In the genomic region with DNA sequence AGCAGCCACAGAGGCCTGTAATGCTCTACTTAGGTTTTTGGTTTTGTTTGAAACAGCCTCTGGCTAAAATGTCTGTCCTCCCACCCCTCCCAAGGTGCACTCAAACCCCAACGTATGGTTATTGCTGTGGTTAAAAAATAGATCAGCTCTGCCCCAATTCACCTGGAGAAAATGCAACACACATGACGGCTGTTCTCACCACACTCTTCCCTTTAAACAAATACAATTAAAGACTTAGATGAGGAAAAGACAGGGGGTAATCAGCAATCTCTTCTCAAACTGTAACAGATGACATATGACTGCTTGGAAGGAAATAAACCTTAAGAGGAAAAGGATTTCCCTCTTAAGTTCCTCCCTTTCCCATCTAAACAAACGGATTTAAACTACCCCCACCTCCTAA, we compare ENCODE assay signal across 14 cellular contexts. TPM values are rescaled to one million over a fixed set of nuclear protein-coding genes. Genes with fewer than 3 reads are reported as not detected.
DNase-seq lines count a peak whose midpoint lies in the region; ATAC-seq and TF ChIP-seq lines count a peak whose summit lies in the region.
"Had no signal": no experiment of that assay in that cellular context is flagged by ENCODE, and none has a peak within 500 bp of the region (broad histone marks: within the 10 kb centered on the region; RNA-seq: fewer than 3 reads in every experiment).

No MANE protein-coding gene starts in this region.

- H3K27ac Mint-ChIP-seq in neural crest cell (ENCODE audit: unreplicated experiment), result peak overlapping the region; percentile 83
- H3K27ac Mint-ChIP-seq: activated CD4-positive, alpha-beta T cell treated with anti-CD3 and anti-CD28 coated beads, Interleukin-2, amount 10 ng/mL, durations not matched to agents 7 days and 5 days; T-helper 2 cell treated with Interferon-gamma antibody and Interleukin-4, amounts not matched to agents 5 μg/mL and 100 μg/mL, for 36 hours had no signal

- intact Hi-C loops in colonic mucosa (cut with DNase I) (no loop called here), adrenal gland (cut with DNase I) (no loop called here), body of pancreas (cut with DNase I) (no loop called here)

- H3K4me2 ChIP-seq in DND-41 (ENCODE audit: insufficient read depth, low read length) (no peak overlapping the region), SK-N-SH (no peak overlapping the region)

- TF ChIP-seq CTCF in DND-41 (IDR thresholded peaks at IDR 0.05; ENCODE audit: borderline replicate concordance, extremely low read depth, low read length, poor library complexity, severe bottlenecking) (no peak), colonic mucosa (IDR thresholded peaks at IDR 0.05) (no peak), neural crest cell (conservative IDR thresholded peaks at IDR 0.05) (no peak), adrenal gland (IDR thresholded peaks at IDR 0.05) (no peak), SK-N-SH (IDR thresholded peaks at IDR 0.05) (no peak), body of pancreas (IDR thresholded peaks at IDR 0.05) (no peak)

- no peaks in the 10 kb centered on the region for H3K9me3 Mint-ChIP-seq in neural crest cell
- H3K9me3 Mint-ChIP-seq: activated CD4-positive, alpha-beta T cell treated with anti-CD3 and anti-CD28 coated beads, Interleukin-2, amount 10 ng/mL, durations not matched to agents 7 days and 5 days; naive thymus-derived CD8-positive, alpha-beta T cell; T-helper 2 cell treated with Interferon-gamma antibody and Interleukin-4, amounts not matched to agents 5 μg/mL and 100 μg/mL, for 36 hours had no signal

- H3K9ac ChIP-seq in DND-41 (ENCODE audit: low read depth, low read length) (no peak overlapping the region), colonic mucosa (ENCODE audit: low read depth in 2 of 2, low read length in 2 of 2) (peak overlapping the region in 1 of 2 donors; percentile 46), SK-N-SH (no peak overlapping the region)

- H4K20me1 ChIP-seq in DND-41 (ENCODE audit: insufficient read depth, low read length), result no peaks in the 10 kb centered on the region
- no peaks in the 10 kb centered on the region for H4K20me1 ChIP-seq in SK-N-SH (ENCODE audit: insufficient read depth)

- no peak overlapping the region for H3K4me3 Mint-ChIP-seq in neural crest cell
- H3K4me3 Mint-ChIP-seq: activated CD4-positive, alpha-beta T cell treated with anti-CD3 and anti-CD28 coated beads, Interleukin-2, amount 10 ng/mL, durations not matched to agents 7 days and 5 days; naive thymus-derived CD8-positive, alpha-beta T cell; T-helper 2 cell treated with Interferon-gamma antibody and Interleukin-4, amounts not matched to agents 5 μg/mL and 100 μg/mL, for 36 hours had no signal

- no peaks in the 10 kb centered on the region for H3K9me3 ChIP-seq in DND-41 (ENCODE audit: insufficient read depth, low read length, severe bottlenecking)
- H3K9me3 ChIP-seq in colonic mucosa, result no peaks in the 10 kb centered on the region
- no peaks in the 10 kb centered on the region for H3K9me3 ChIP-seq in adrenal gland (replicated peaks in 1 of 3)
- no peaks in the 10 kb centered on the region for H3K9me3 ChIP-seq in SK-N-SH
- H3K9me3 ChIP-seq in body of pancreas, result no peaks in the 10 kb centered on the region

- peaks cover 6% of the 10 kb centered on the region for H3K4me1 ChIP-seq in DND-41 (ENCODE audit: insufficient read depth, low read length)
- peaks cover 7% of the 10 kb centered on the region for H3K4me1 ChIP-seq in colonic mucosa
- peaks cover 16 to 26% of the 10 kb centered on the region in 2 donors for H3K4me1 ChIP-seq in adrenal gland (replicated peaks in 1 of 2)
- H3K4me1 ChIP-seq in SK-N-SH (ENCODE audit: control insufficient read depth in 1 of 2, insufficient read depth in 2 of 2, low read depth in 1 of 2, low read length in 1 of 2), result peaks cover 16 to 18% of the 10 kb centered on the region in 2 experiments
- peaks cover 22% of the 10 kb centered on the region for H3K4me1 ChIP-seq in body of pancreas

- POLR2A ChIA-PET in SK-N-SH (lab: Yijun Ruan, JAX), result interaction anchor here (0.6 to 1.6 kb wide), 3 partner anchors 15 to 61 kb away, joined by 3 to 26 read pairs (median 8); partner anchors contain the start of gene SF3B4

- no peaks in the 10 kb centered on the region for H3K9me2 ChIP-seq in SK-N-SH

- H2AFZ ChIP-seq in DND-41 (ENCODE audit: low read depth, low read length), result peak overlapping the region; percentile 5; the same call in 1 of the 2 replicates
- no peak overlapping the region for H2AFZ ChIP-seq in SK-N-SH (ENCODE audit: low read depth)

- H3K27me3 ChIP-seq in DND-41 (ENCODE audit: insufficient read depth, low read length, poor library complexity) (no peaks in the 10 kb centered on the region), colonic mucosa (no peaks in the 10 kb centered on the region), adrenal gland (no peaks in the 10 kb centered on the region), SK-N-SH (ENCODE audit: insufficient read depth) (no peaks in the 10 kb centered on the region), body of pancreas (no peaks in the 10 kb centered on the region)

- H3K4me3 ChIP-seq in DND-41 (ENCODE audit: low read depth in 1 of 2, low read length in 2 of 2), result no peak overlapping the region
- no peak overlapping the region for H3K4me3 ChIP-seq in colonic mucosa
- no peak overlapping the region for H3K4me3 ChIP-seq in adrenal gland
- H3K4me3 ChIP-seq in SK-N-SH (ENCODE audit: low read depth in 2 of 2, low read length in 1 of 2), result no peak overlapping the region
- H3K4me3 ChIP-seq in body of pancreas, result no peak overlapping the region

- CTCF ChIA-PET in SK-N-SH (lab: Yijun Ruan, JAX), result interaction anchor here (1.0 to 4.5 kb wide), 15 partner anchors 11 to 244 kb away, joined by 3 to 33 read pairs (median 6); a partner anchor contains a TSS

- peaks cover 3% of the 10 kb centered on the region for H3K36me3 Mint-ChIP-seq in neural crest cell (ENCODE audit: low read depth)

- peaks cover 42% of the 10 kb centered on the region for H3F3A ChIP-seq in SK-N-SH (replicated peaks; ENCODE audit: insufficient read depth)

- H3K36me3 ChIP-seq in DND-41 (ENCODE audit: insufficient read depth, low read length), result no peaks in the 10 kb centered on the region
- no peaks in the 10 kb centered on the region for H3K36me3 ChIP-seq in colonic mucosa
- peaks cover 0 to 43% of the 10 kb centered on the region in 2 donors for H3K36me3 ChIP-seq in adrenal gland (replicated peaks in 1 of 2)
- H3K36me3 ChIP-seq in SK-N-SH (replicated peaks in 1 of 2; ENCODE audit: control insufficient read depth in 1 of 2, insufficient read depth in 2 of 2, low read length in 1 of 2), result peaks cover 29 to 36% of the 10 kb centered on the region in 2 experiments
- peaks cover 0 to 13% of the 10 kb centered on the region in 2 donors for H3K36me3 ChIP-seq in body of pancreas (replicated peaks in 1 of 2; ENCODE audit: insufficient read depth in 1 of 2, low read depth in 2 of 2)

- ATAC-seq in DND-41 (ENCODE audit: insufficient read depth, low read depth), result no peak
- no peak for ATAC-seq in body of pancreas
- ATAC-seq: naive thymus-derived CD8-positive, alpha-beta T cell had no signal

- no peaks in the 10 kb centered on the region for H3K27me3 Mint-ChIP-seq in neural crest cell (ENCODE audit: low read depth)
- H3K27me3 Mint-ChIP-seq: activated CD4-positive, alpha-beta T cell treated with anti-CD3 and anti-CD28 coated beads, Interleukin-2, amount 10 ng/mL, durations not matched to agents 7 days and 5 days; naive thymus-derived CD8-positive, alpha-beta T cell had no signal

- TF ChIP-seq EP300 in SK-N-SH (IDR thresholded peaks at IDR 0.05; ENCODE audit: borderline replicate concordance in 1 of 2, low read depth in 1 of 2, low read length in 1 of 2), result no peak

- DNase-seq in DND-41, result no peak
- DNase-seq in NCI-H82 treated with DMSO at 0.1 percent for 48 hours (lab: John Stamatoyannopoulos, UW; ENCODE audit: unreplicated experiment), result peak; percentile 62
- no peak for DNase-seq in colonic mucosa
- DNase-seq in neural crest cell (ENCODE audit: low read depth, low spot score), result no peak
- DNase-seq in adrenal gland, result no peak
- no peak for DNase-seq in SK-N-SH
- DNase-seq in body of pancreas, result no peak
- DNase-seq in NOMO-1 treated with DMSO at 0.1 percent for 48 hours (lab: John Stamatoyannopoulos, UW; ENCODE audit: unreplicated experiment), result no peak
- DNase-seq: activated CD4-positive, alpha-beta T cell treated with anti-CD3 and anti-CD28 coated beads, Interleukin-2, amount 10 ng/mL, durations not matched to agents 7 days and 5 days; AML-193; left ventricle myocardium superior; naive thymus-derived CD8-positive, alpha-beta T cell; NCI-H1417 treated with DMSO at 0.1 percent for 48 hours had no signal

- no peak for TF ChIP-seq RAD21 in SK-N-SH (IDR thresholded peaks at IDR 0.05; ENCODE audit: low read length)

- H3K79me2 ChIP-seq in DND-41 (ENCODE audit: insufficient read depth, low read length) (no peaks in the 10 kb centered on the region), SK-N-SH (ENCODE audit: insufficient read depth) (no peaks in the 10 kb centered on the region)

- WGBS in adrenal gland, 4 donors, result 51 to 66% (median 57%) methylated on average over 3 of the region's 3 CpGs
- WGBS in SK-N-SH (ENCODE audit: low lambda C conversion rate), result 80% methylated on average over 3 of the region's 3 CpGs
- 39 to 47% methylated on average over 3 of the region's 3 CpGs for WGBS in body of pancreas, 2 donors

- no peak overlapping the region for H3K27ac ChIP-seq in DND-41 (ENCODE audit: low read length)
- peak overlapping the region; percentile 64 for H3K27ac ChIP-seq in colonic mucosa
- H3K27ac ChIP-seq in adrenal gland, result no peak overlapping the region
- H3K27ac ChIP-seq in SK-N-SH (ENCODE audit: low read depth in 2 of 2, low read length in 1 of 2), result peak overlapping the region in 1 of 2 experiments; percentile 53; a peak in 1 of 4 replicates
- peak overlapping the region in 1 of 4 donors; percentile 27 for H3K27ac ChIP-seq in body of pancreas

- peaks cover 21% of the 10 kb centered on the region for H3K4me1 Mint-ChIP-seq in neural crest cell

- no peak for TF ChIP-seq POLR2A in adrenal gland (IDR thresholded peaks at IDR 0.05)
- no peak for TF ChIP-seq POLR2A in body of pancreas (IDR thresholded peaks at IDR 0.05)

RNA-seq across cellular contexts. Expression of gene MTMR11, which starts 6.2 kb away (rescaled TPM):
- total RNA-seq in colonic mucosa (100 to 1,000 TPM; 168 to 188 TPM), neural crest cell (4.5 and 6.3 TPM in 2 replicates), adrenal gland (10 to 100 TPM; 21.6 to 70.6 (median 40.2) TPM), body of pancreas (10 to 100 TPM in 1 of 2 donors, 1 to 10 TPM in 1; 3.0 to 28.3 TPM)
- polyA plus RNA-seq in adrenal gland (10 to 100 TPM; 52.6 to 70.0 (median 60.2) TPM), SK-N-SH (2012; rRNA removed) (9.4 and 12.4 TPM in 2 replicates)
- polyA plus RNA-seq in SK-N-SH (2012; cell fraction: cytosol; rRNA removed), result 3.8 and 5.1 TPM in 2 replicates
- polyA plus RNA-seq in SK-N-SH (2012; cell fraction: nucleus; rRNA removed), result 43.1 and 63.4 TPM in 2 replicates

RNA-seq across cellular contexts. Expression of gene SF3B4, which starts 15.3 kb away (rescaled TPM):
- total RNA-seq in colonic mucosa, result 10 to 100 TPM; 42.2 to 66.1 TPM
- 90.9 and 95.3 TPM in 2 replicates for total RNA-seq in neural crest cell
- 10 to 100 TPM; 10.2 to 59.3 (median 35.5) TPM for total RNA-seq in adrenal gland
- polyA plus RNA-seq in adrenal gland, result 10 to 100 TPM; 41.0 to 83.6 (median 57.5) TPM
- 42.4 and 54.3 TPM in 2 replicates for polyA plus RNA-seq in SK-N-SH (2012; rRNA removed)
- 42.6 and 50.4 TPM in 2 replicates for polyA plus RNA-seq in SK-N-SH (2012; cell fraction: cytosol; rRNA removed)
- polyA plus RNA-seq in SK-N-SH (2012; cell fraction: nucleus; rRNA removed), result 28.0 and 48.4 TPM in 2 replicates
- 1 to 10 TPM; 4.7 to 8.2 TPM for total RNA-seq in body of pancreas

RNA-seq across cellular contexts. Expression of gene SV2A, which starts 25.2 kb away (rescaled TPM):
- 1 to 10 TPM in 1 of 2 donors, under 1 TPM in 1; 0.89 to 1.5 TPM for total RNA-seq in colonic mucosa
- total RNA-seq in neural crest cell, result 48.4 and 49.5 TPM in 2 replicates
- 10 to 100 TPM in 4 of 8 donors, 1 to 10 TPM in 4; 2.8 to 31.8 (median 9.1) TPM for total RNA-seq in adrenal gland
- polyA plus RNA-seq in adrenal gland, result 10 to 100 TPM; 11.1 to 24.1 (median 12.8) TPM
- 22.7 and 27.6 TPM in 2 replicates for polyA plus RNA-seq in SK-N-SH (2012; rRNA removed)
- 13.9 and 19.5 TPM in 2 replicates for polyA plus RNA-seq in SK-N-SH (2012; cell fraction: cytosol; rRNA removed)
- polyA plus RNA-seq in SK-N-SH (2012; cell fraction: nucleus; rRNA removed), result 30.3 and 31.6 TPM in 2 replicates
- 1 to 10 TPM in 1 of 2 donors, under 1 TPM in 1; 0.33 to 2.1 TPM for total RNA-seq in body of pancreas

RNA-seq across cellular contexts. Expression of gene BOLA1, which starts 43.5 kb away (rescaled TPM):
- 10 to 100 TPM; 12.8 to 21.1 TPM for total RNA-seq in colonic mucosa
- 10.1 TPM in 2 replicates for total RNA-seq in neural crest cell
- 10 to 100 TPM; 12.3 to 63.8 (median 31.9) TPM for total RNA-seq in adrenal gland
- polyA plus RNA-seq in adrenal gland, result 10 to 100 TPM; 12.2 to 50.2 (median 41.0) TPM
- polyA plus RNA-seq in SK-N-SH (2012; rRNA removed), result 19.9 and 24.6 TPM in 2 replicates
- 15.0 and 19.3 TPM in 2 replicates for polyA plus RNA-seq in SK-N-SH (2012; cell fraction: cytosol; rRNA removed)
- 25.0 and 36.1 TPM in 2 replicates for polyA plus RNA-seq in SK-N-SH (2012; cell fraction: nucleus; rRNA removed)
- 10 to 100 TPM in 1 of 2 donors, 1 to 10 TPM in 1; 9.6 to 35.5 TPM for total RNA-seq in body of pancreas
